8 cellular contexts compared by ENCODE assay signal in the genomic region with DNA sequence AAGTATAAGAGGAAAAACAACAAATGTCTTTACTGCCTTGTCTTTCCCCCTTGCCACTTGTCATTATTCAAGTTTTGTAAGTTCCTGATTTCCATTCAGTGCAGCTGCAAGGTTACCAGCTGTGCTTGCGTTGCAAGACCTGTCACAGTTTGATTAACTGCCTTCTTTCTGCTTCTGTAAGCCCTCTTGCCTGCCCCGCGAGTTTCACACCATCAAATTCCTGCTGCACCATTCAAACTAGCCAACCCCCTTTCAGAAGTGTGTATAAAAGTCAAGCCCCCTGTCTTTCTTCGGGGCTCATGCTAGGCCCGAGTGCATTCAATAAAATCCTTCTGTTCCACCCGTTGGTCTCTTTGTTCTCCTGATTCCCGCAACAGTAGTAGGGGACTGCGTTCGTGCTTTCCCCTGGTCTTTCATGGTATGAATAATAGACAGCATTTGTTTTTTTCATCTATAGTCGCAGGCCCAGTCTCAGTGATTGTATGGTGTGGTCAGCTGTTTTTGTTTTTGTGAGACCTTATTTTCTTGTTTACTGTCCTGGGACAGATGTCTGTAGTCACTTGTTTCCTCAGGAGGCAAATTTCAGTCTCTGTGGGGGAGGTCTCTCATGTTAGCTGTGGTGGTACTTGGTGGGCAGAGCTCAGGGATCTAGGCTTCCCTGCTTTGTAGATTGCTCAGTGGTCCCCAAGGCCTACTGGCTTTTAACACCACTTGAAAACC.
DNase-seq lines count a peak whose midpoint lies in the region; ATAC-seq and TF ChIP-seq lines count a peak whose summit lies in the region.
"Not testable (repeated sequence)": the region's sequence is repeated elsewhere in the genome, so short reads cannot be mapped to it uniquely, and the experiment has no call there.

No MANE protein-coding gene starts in this region.

- H3K27ac ChIP-seq in VCaP (peak overlapping the region; percentile 84), neural progenitor cell (peak overlapping the region; percentile 87), thoracic aorta (peak overlapping the region in 1 of 2 donors; percentile 95)

- H3K4me3 ChIP-seq in neural progenitor cell, thoracic aorta: not testable (repeated sequence)

- not testable (repeated sequence) for H3K27me3 ChIP-seq in neural progenitor cell; thoracic aorta (replicated peaks; ENCODE audit: insufficient read depth)

- not testable (repeated sequence) for TF ChIP-seq CTCF in VCaP (conservative IDR thresholded peaks at IDR 0.05); neural progenitor cell (IDR thresholded peaks at IDR 0.05); thoracic aorta (IDR thresholded peaks at IDR 0.05)

- not testable (repeated sequence) for H3K79me2 ChIP-seq in neural progenitor cell (ENCODE audit: low read depth)

- H3K4me1 ChIP-seq in neural progenitor cell; thoracic aorta (ENCODE audit: control insufficient read depth in 1 of 2, low read depth in 2 of 2): not testable (repeated sequence)

- DNase-seq in Daoy (ENCODE audit: low read depth) (peak; percentile 82), NCI-H526 (lab: John Stamatoyannopoulos, UW) (peak; percentile 71 to 97), astrocyte of the hippocampus (ENCODE audit: low read depth, low spot score) (peak; percentile 4), neural progenitor cell (ENCODE audit: low spot score) (peak; percentile 63)
- not testable (repeated sequence) for DNase-seq in Right ventricle myocardium superior; thoracic aorta (ENCODE audit: low spot score)

- not testable (repeated sequence) for H3K27me3 Mint-ChIP-seq in neural progenitor cell (ENCODE audit: insufficient read depth, low read depth)

- H3K36me3 Mint-ChIP-seq in neural progenitor cell: not testable (repeated sequence)

- H2AFZ ChIP-seq in neural progenitor cell (replicated peaks): not testable (repeated sequence)

- not testable (repeated sequence) for H3K36me3 ChIP-seq in neural progenitor cell, thoracic aorta

- intact Hi-C loops in Right ventricle myocardium superior (cut with DNase I): not testable (repeated sequence)

- H3K9me3 Mint-ChIP-seq in neural progenitor cell: not testable (repeated sequence)

- H3K9me3 ChIP-seq in neural progenitor cell (ENCODE audit: low read depth); thoracic aorta: not testable (repeated sequence)

- H3K4me1 Mint-ChIP-seq in neural progenitor cell: peaks cover 13% of the 10 kb centered on the region

- H3F3A ChIP-seq in neural progenitor cell (ENCODE audit: low read depth): peaks cover 18% of the 10 kb centered on the region

- peak overlapping the region; percentile 61 for H3K4me2 ChIP-seq in neural progenitor cell

- peak overlapping the region; percentile 100 for H3K27ac Mint-ChIP-seq in neural progenitor cell

- peak overlapping the region; percentile 95 for H3K4me3 Mint-ChIP-seq in neural progenitor cell

- peak; percentile 42 for ATAC-seq in HG02870 (IDR thresholded peaks at IDR 0.05; ENCODE audit: unreplicated experiment)
- peak; percentile 36 for ATAC-seq in Right ventricle myocardium superior (ENCODE audit: poor library complexity)
- ATAC-seq in thoracic aorta (ENCODE audit: insufficient number of reproducible peaks, low FRiP score, low read depth): peak; percentile 8

- H4K20me1 ChIP-seq in neural progenitor cell (ENCODE audit: low read depth): not testable (repeated sequence)

- H3K9ac ChIP-seq in neural progenitor cell: not testable (repeated sequence)
